Comparison of ENCODE assay signal across 8 cellular contexts in the genomic region with DNA sequence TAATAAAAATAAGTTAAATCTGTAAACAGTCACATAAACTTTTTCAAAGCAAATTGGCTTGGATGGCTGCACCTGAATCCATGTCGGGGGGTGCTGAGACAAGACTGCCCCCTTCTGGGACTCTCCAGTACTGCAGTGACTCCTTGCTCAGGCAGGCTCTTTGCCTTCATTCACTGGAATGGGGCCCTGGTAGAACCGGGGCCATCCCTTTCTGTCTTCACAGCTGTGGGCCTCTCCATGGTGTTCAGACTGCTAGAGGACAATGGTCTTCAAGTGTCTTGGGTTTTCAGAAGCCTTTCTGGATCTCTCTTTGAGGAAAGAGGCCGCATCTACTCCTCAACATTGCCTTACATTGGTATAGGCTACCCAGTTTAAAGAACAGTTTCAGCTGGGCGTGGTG. TPM values are rescaled to one million over a fixed set of nuclear protein-coding genes. Genes with fewer than 3 reads are reported as not detected.
DNase-seq lines count a peak whose midpoint lies in the region; ATAC-seq and TF ChIP-seq lines count a peak whose summit lies in the region.

No MANE protein-coding gene starts in this region.

- H3K4me1 ChIP-seq in HCT116 (ENCODE audit: control insufficient read depth in 1 of 2, insufficient read depth in 2 of 2, low read length in 2 of 2) (peaks cover 0 to 16% of the 10 kb centered on the region in 2 experiments; a peak in 1 of 4 replicates), NT2/D1 (ENCODE audit: insufficient read depth, insufficient read length) (no peaks in the 10 kb centered on the region), esophagus squamous epithelium (peaks cover 0 to 34% (median 2%) of the 10 kb centered on the region in 3 donors), suprapubic skin (peaks cover 13% of the 10 kb centered on the region)

- TF ChIP-seq EP300 in neural cell (conservative IDR thresholded peaks at IDR 0.05; ENCODE audit: poor library complexity, severe bottlenecking): no peak
- no peak for TF ChIP-seq EP300 in suprapubic skin (IDR thresholded peaks at IDR 0.05)

- H2AFZ ChIP-seq in HCT116 (ENCODE audit: low read depth, low read length, poor library complexity, severe bottlenecking) (peak overlapping the region; percentile 77), neural cell (ENCODE audit: low read depth, low read length) (no peak overlapping the region)

- H3K9ac ChIP-seq in HCT116 (ENCODE audit: low read length) (no peak overlapping the region), NT2/D1 (ENCODE audit: insufficient read length, low read depth) (peak overlapping the region; percentile 10), neural cell (ENCODE audit: low read length) (no peak overlapping the region)

- H3K27ac ChIP-seq in HCT116 (ENCODE audit: low read depth, low read length) (no peak overlapping the region), esophagus squamous epithelium (no peak overlapping the region), neural cell (ENCODE audit: low read length) (no peak overlapping the region), suprapubic skin (no peak overlapping the region)

- no peaks in the 10 kb centered on the region for H3K27me3 ChIP-seq in BJ (ENCODE audit: control insufficient read depth, insufficient read depth, low read length)
- H3K27me3 ChIP-seq in HCT116 (ENCODE audit: insufficient read depth, low read length): no peaks in the 10 kb centered on the region
- peaks cover 5% of the 10 kb centered on the region for H3K27me3 ChIP-seq in NT2/D1 (ENCODE audit: insufficient read depth, insufficient read length)
- no peaks in the 10 kb centered on the region for H3K27me3 ChIP-seq in esophagus squamous epithelium
- H3K27me3 ChIP-seq in neural cell (ENCODE audit: insufficient read depth, low read depth, low read length): no peaks in the 10 kb centered on the region
- no peaks in the 10 kb centered on the region for H3K27me3 ChIP-seq in suprapubic skin

- H3K79me2 ChIP-seq in HCT116 (ENCODE audit: insufficient read depth, low read length) (no peaks in the 10 kb centered on the region), neural cell (replicated peaks; ENCODE audit: insufficient read depth, low read length) (no peaks in the 10 kb centered on the region)

- ATAC-seq in HCT116 (peak; percentile 80), HG03571 (IDR thresholded peaks at IDR 0.05; ENCODE audit: unreplicated experiment) (no peak)

- H3K4me2 ChIP-seq in HCT116 (ENCODE audit: low read length): no peak overlapping the region
- H3K4me2 ChIP-seq in neural cell (ENCODE audit: low read length): no peak overlapping the region

- TF ChIP-seq CTCF in BJ (IDR thresholded peaks at IDR 0.05; ENCODE audit: insufficient read depth, low read depth, low read length): peak; percentile 96
- TF ChIP-seq CTCF in HCT116 (IDR thresholded peaks at IDR 0.05 in 2 of 3, conservative IDR thresholded peaks at IDR 0.05 in 1 of 3; ENCODE audit: borderline replicate concordance in 1 of 3, insufficient read depth in 1 of 3, low read depth in 2 of 3, low read length in 2 of 3): peak; percentile 91 to 97 (median 95)
- TF ChIP-seq CTCF in esophagus squamous epithelium (IDR thresholded peaks at IDR 0.05): peak; percentile 77 to 95 (median 93)
- TF ChIP-seq CTCF in neural cell (IDR thresholded peaks at IDR 0.05; ENCODE audit: poor library complexity, severe bottlenecking): peak; percentile 59
- TF ChIP-seq CTCF in suprapubic skin (IDR thresholded peaks at IDR 0.05): peak; percentile 62 to 88

- H3K36me3 ChIP-seq in BJ (ENCODE audit: control insufficient read depth, insufficient read depth, low read length): no peaks in the 10 kb centered on the region
- H3K36me3 ChIP-seq in HCT116 (ENCODE audit: control insufficient read depth in 1 of 2, insufficient read depth in 2 of 2, low read length in 2 of 2): no peaks in the 10 kb centered on the region
- H3K36me3 ChIP-seq in NT2/D1 (ENCODE audit: insufficient read depth, insufficient read length, low read length): no peaks in the 10 kb centered on the region
- H3K36me3 ChIP-seq in esophagus squamous epithelium: no peaks in the 10 kb centered on the region
- H3K36me3 ChIP-seq in neural cell (ENCODE audit: insufficient read depth, low read length): no peaks in the 10 kb centered on the region
- no peaks in the 10 kb centered on the region for H3K36me3 ChIP-seq in suprapubic skin

- 8 to 38% methylated on average over 3 to 4 of the region's 4 CpGs for WGBS in esophagus squamous epithelium, 2 donors
- WGBS in suprapubic skin: 45% methylated on average over 4 of the region's 4 CpGs

- DNase-seq in BJ (ENCODE audit: low read depth): no peak
- DNase-seq in HCT116 (ENCODE audit: low read depth, low spot score): peak; percentile 57
- DNase-seq in NT2/D1 (ENCODE audit: low read depth, low spot score): peak; percentile 57
- DNase-seq in activated T-cell treated with anti-CD3 and anti-CD28 coated beads for 1 hour (ENCODE audit: low read depth): peak; percentile 78
- DNase-seq in esophagus squamous epithelium (lab: John Stamatoyannopoulos, UW): no peak
- peak in 1 of 2 donors; percentile 74 for DNase-seq in suprapubic skin (ENCODE audit: low spot score in 2 of 2)

- RAD21 ChIA-PET in HCT116 (lab: Charles Lee; ENCODE audit: low non-redundant PET in 1 of 2, low total read pairs in 2 of 2, uncharacterized antibody in 2 of 2, unreplicated experiment in 2 of 2): interaction anchor here (0.7 to 1.7 kb wide), 2 partner anchors 26 to 35 kb away, joined by 3 to 7 read pairs; no protein-coding TSS in a partner anchor

- TF ChIP-seq RAD21 in HCT116 (IDR thresholded peaks at IDR 0.05; ENCODE audit: low read depth): peak; percentile 93
- peak; percentile 29 for TF ChIP-seq RAD21 in neural cell (conservative IDR thresholded peaks at IDR 0.05)

- BruUV-seq in HCT116 (replicated peaks; lab: Mats Ljungman, UMichigan): no TSS peak

- CTCF ChIA-PET in BJ (lab: Yijun Ruan, JAX): interaction anchor here (0.7 to 9.2 kb wide), 22 partner anchors 8 to 457 kb away, joined by 3 to 227 read pairs (median 20); a partner anchor contains a TSS
- CTCF ChIA-PET in HCT116 (lab: Charles Lee): interaction anchor here (0.7 to 5.2 kb wide), 14 partner anchors 9 to 788 kb away, joined by 3 to 114 read pairs (median 13); a partner anchor contains a TSS

- POLR2A ChIA-PET in BJ (lab: Charles Lee): no interaction called here
- POLR2A ChIA-PET in HCT116 (lab: Charles Lee): no interaction called here

- no peaks in the 10 kb centered on the region for H3F3A ChIP-seq in neural cell (ENCODE audit: insufficient read depth, low read length, poor library complexity, severe bottlenecking)

- no peaks in the 10 kb centered on the region for H3K9me2 ChIP-seq in HCT116 (ENCODE audit: insufficient read depth)
- no peaks in the 10 kb centered on the region for H3K9me2 ChIP-seq in neural cell (ENCODE audit: insufficient read depth, low read length)

- no peak for TF ChIP-seq POLR2A in HCT116 (IDR thresholded peaks at IDR 0.05; ENCODE audit: borderline replicate concordance, extremely low read depth, insufficient read depth, insufficient read length)
- no peak for TF ChIP-seq POLR2A in esophagus squamous epithelium (IDR thresholded peaks at IDR 0.05)
- TF ChIP-seq POLR2A in suprapubic skin (IDR thresholded peaks at IDR 0.05): no peak

- H3K4me3 ChIP-seq in BJ (ENCODE audit: low read depth, low read length): no peak overlapping the region
- H3K4me3 ChIP-seq in HCT116 (replicated peaks in 1 of 2; ENCODE audit: low read depth in 1 of 2, low read length in 2 of 2): no peak overlapping the region
- no peak overlapping the region for H3K4me3 ChIP-seq in NT2/D1 (ENCODE audit: insufficient read length, low read depth)
- H3K4me3 ChIP-seq in esophagus squamous epithelium: no peak overlapping the region
- no peak overlapping the region for H3K4me3 ChIP-seq in neural cell (ENCODE audit: low read length)
- no peak overlapping the region for H3K4me3 ChIP-seq in suprapubic skin

- H4K20me1 ChIP-seq in HCT116 (ENCODE audit: insufficient read depth) (no peaks in the 10 kb centered on the region), neural cell (ENCODE audit: insufficient read depth) (no peaks in the 10 kb centered on the region)

- H3K9me3 ChIP-seq in HCT116 (ENCODE audit: control insufficient read depth in 1 of 2, insufficient read depth in 1 of 2, low read depth in 1 of 2, low read length in 2 of 2): no peaks in the 10 kb centered on the region
- no peaks in the 10 kb centered on the region for H3K9me3 ChIP-seq in NT2/D1 (ENCODE audit: insufficient read depth, low read length)
- H3K9me3 ChIP-seq in esophagus squamous epithelium: no peaks in the 10 kb centered on the region
- H3K9me3 ChIP-seq in neural cell (ENCODE audit: low read length): no peaks in the 10 kb centered on the region
- no peaks in the 10 kb centered on the region for H3K9me3 ChIP-seq in suprapubic skin

- intact Hi-C loops in HCT116 (cut with micrococcal nuclease) (loop anchor here (1.0 to 2.0 kb wide), 3 partner anchors 28 to 457 kb away; no protein-coding TSS in a partner anchor), esophagus squamous epithelium (cut with DNase I) (loop anchor here (2.0 kb wide), 2 partner anchors 27 to 35 kb away; no protein-coding TSS in a partner anchor)

TF ChIP-seq in HCT116, 20 proteins besides CTCF, POLR2A, EP300 and RAD21 (continues in another document):
- no peak for TF ChIP-seq EGR1 (IDR thresholded peaks at IDR 0.05; ENCODE audit: low read depth)
- TF ChIP-seq YY1 (IDR thresholded peaks at IDR 0.05; ENCODE audit: extremely low read depth, insufficient replicate concordance, low read depth, low read length): no peak

TF ChIP-seq in neural cell, 6 proteins besides CTCF, POLR2A, EP300 and RAD21 (continues in another document):
- no peak for TF ChIP-seq SMC3 (conservative IDR thresholded peaks at IDR 0.05; ENCODE audit: poor library complexity)

RNA-seq across cellular contexts. Expression of a gene that starts 16.1 kb away (rescaled TPM):
- 65.7 and 84.5 TPM in 2 replicates for polyA plus RNA-seq in BJ (2011; rRNA removed)
- polyA minus RNA-seq in BJ (2011; rRNA and poly(A)+ RNA removed): 109 and 116 TPM in 2 replicates
- total RNA-seq in HCT116 (2021; ENCODE audit: unreplicated experiment): 98.2 TPM
- 82.5 and 94.8 TPM in 2 replicates for polyA plus RNA-seq in HCT116 (2012)
- total RNA-seq in esophagus squamous epithelium: 10 to 100 TPM; 30.2 to 53.7 (median 41.6) TPM
- polyA plus RNA-seq in neural cell: 49.5 and 49.7 TPM in 2 replicates
- 37.3 and 38.7 TPM in 2 replicates for polyA minus RNA-seq in neural cell
- total RNA-seq in suprapubic skin: 10 to 100 TPM; 43.1 to 68.5 (median 47.4) TPM

RNA-seq across cellular contexts. Expression of a gene that starts 29.8 kb away (rescaled TPM):
- polyA plus RNA-seq in BJ (2011; rRNA removed) (16.0 and 21.5 TPM in 2 replicates), neural cell (16.6 and 26.0 TPM in 2 replicates)
- 13.0 and 14.8 TPM in 2 replicates for polyA minus RNA-seq in BJ (2011; rRNA and poly(A)+ RNA removed)
- total RNA-seq in HCT116 (2021; ENCODE audit: unreplicated experiment) (32.8 TPM), esophagus squamous epithelium (10 to 100 TPM; 17.6 to 53.0 (median 21.9) TPM), suprapubic skin (10 to 100 TPM; 16.0 to 35.8 (median 32.8) TPM)
- 42.3 and 45.2 TPM in 2 replicates for polyA plus RNA-seq in HCT116 (2012)
- polyA minus RNA-seq in neural cell: 26.4 and 27.3 TPM in 2 replicates

RNA-seq across cellular contexts. Expression of a gene that starts 50.7 kb away (rescaled TPM):
- polyA plus RNA-seq in BJ (2011; rRNA removed) (13.8 and 21.0 TPM in 2 replicates), neural cell (43.0 and 45.5 TPM in 2 replicates)
- polyA minus RNA-seq in BJ (2011; rRNA and poly(A)+ RNA removed): 10.2 and 13.4 TPM in 2 replicates
- total RNA-seq in HCT116 (2021; ENCODE audit: unreplicated experiment) (45.7 TPM), esophagus squamous epithelium (10 to 100 TPM; 20.2 to 26.6 (median 24.5) TPM), suprapubic skin (10 to 100 TPM; 21.2 to 26.4 (median 22.7) TPM)
- 13.8 and 20.4 TPM in 2 replicates for polyA plus RNA-seq in HCT116 (2012)
- polyA minus RNA-seq in neural cell: 65.2 and 81.1 TPM in 2 replicates

Comparison
In these comparisons a context has a peak if more than half of its experiments do, and no peak if none do; other contexts are left out.
1. DNase-seq: peak in HCT116 (single experiment), NT2/D1 (single experiment) and activated T-cell treated with anti-CD3 and anti-CD28 coated beads for 1 hour (single experiment); none in BJ (single experiment) and esophagus squamous epithelium (single experiment).
2. Peak in every context shown above with its lines, with median percentiles within 50 percentile points of each other: CTCF ChIP-seq.